ENCODE assay signal across 8 cellular contexts in the genomic region with DNA sequence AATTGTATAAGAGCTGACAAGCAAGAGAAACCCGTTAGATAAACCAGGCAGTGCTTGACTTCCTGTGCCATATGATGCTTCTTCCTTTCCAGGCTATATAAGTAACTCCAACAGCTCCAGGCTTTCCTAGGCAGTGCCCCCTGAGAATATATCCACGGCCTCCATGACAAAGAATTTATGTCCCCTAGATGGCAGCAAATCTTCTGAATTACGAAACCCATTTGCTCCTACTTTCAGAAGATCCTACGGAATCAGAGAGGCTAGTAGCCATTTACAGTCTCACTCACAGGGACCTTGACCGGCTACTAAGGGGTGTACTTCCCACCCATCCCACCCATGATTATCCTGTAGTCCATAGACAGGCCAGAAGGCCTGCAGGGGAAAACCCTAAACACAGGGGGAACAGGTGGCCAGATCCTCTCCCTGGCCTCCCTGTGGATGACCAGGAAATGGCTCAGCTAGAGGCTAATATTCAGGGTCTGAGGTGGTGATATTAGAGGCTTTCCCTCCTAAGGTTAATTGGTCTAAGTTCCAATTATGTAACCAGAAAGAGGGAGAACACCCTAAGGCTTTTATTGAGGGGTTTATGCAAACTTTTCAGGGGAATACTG.
DNase-seq lines count a peak whose midpoint lies in the region; ATAC-seq and TF ChIP-seq lines count a peak whose summit lies in the region.

No MANE protein-coding gene starts in this region.

- H3K4me3 ChIP-seq in Loucy (ENCODE audit: low read length, poor library complexity, severe bottlenecking): no peak overlapping the region
- no peak overlapping the region for H3K4me3 ChIP-seq in body of pancreas
- H3K4me3 ChIP-seq in prostate gland: no peak overlapping the region
- H3K4me3 ChIP-seq in transverse colon: no peak overlapping the region

- peak; percentile 62 for TF ChIP-seq CTCF in Loucy (conservative IDR thresholded peaks at IDR 0.05; ENCODE audit: low read length)
- TF ChIP-seq CTCF in body of pancreas (IDR thresholded peaks at IDR 0.05): peak; percentile 23 to 45 (median 33)
- TF ChIP-seq CTCF in prostate gland (IDR thresholded peaks at IDR 0.05): peak in 1 of 4 experiments; percentile 13
- no peak for TF ChIP-seq CTCF in transverse colon (IDR thresholded peaks at IDR 0.05)

- H3K4me3 Mint-ChIP-seq in T-cell: no peak overlapping the region

- WGBS in body of pancreas, 2 donors: 20 to 23% methylated on average over 5 of the region's 5 CpGs
- WGBS in prostate gland: 34% methylated on average over 5 of the region's 5 CpGs
- WGBS in transverse colon (ENCODE audit: low coverage in 1 of 2), 2 donors: 19 to 26% methylated on average over 3 to 5 of the region's 5 CpGs

- intact Hi-C loops in body of pancreas (cut with DNase I) (loop anchor here (10.0 kb wide), 1 partner anchor 229 kb away; no protein-coding TSS in a partner anchor), prostate gland (cut with DNase I) (no loop called here), transverse colon (cut with DNase I; ENCODE audit: low total_unique reads) (no loop called here)

- no peak overlapping the region for H3K4me2 ChIP-seq in Loucy (ENCODE audit: low read depth, low read length, poor library complexity, severe bottlenecking)

- H3K9me3 ChIP-seq in Loucy (ENCODE audit: insufficient read depth, low read depth, low read length) (no peaks in the 10 kb centered on the region), body of pancreas (no peaks in the 10 kb centered on the region), prostate gland (no peaks in the 10 kb centered on the region), transverse colon (no peaks in the 10 kb centered on the region)

- no peak overlapping the region for H3K27ac Mint-ChIP-seq in T-cell

- H3K9ac ChIP-seq in Loucy (ENCODE audit: low read depth, low read length, poor library complexity, severe bottlenecking): no peak overlapping the region

- no peaks in the 10 kb centered on the region for H3K9me2 ChIP-seq in Loucy (replicated peaks; ENCODE audit: low read depth, low read length)

- H3K4me1 Mint-ChIP-seq in T-cell: peaks cover 12 to 25% (median 14%) of the 10 kb centered on the region in 3 donors

- peak overlapping the region; percentile 42; the same call in 1 of the 2 replicates for H2AFZ ChIP-seq in Loucy (ENCODE audit: low read length)

- H3K27ac ChIP-seq in body of pancreas (no peak overlapping the region), prostate gland (no peak overlapping the region), transverse colon (no peak overlapping the region)

- H3K27me3 Mint-ChIP-seq in T-cell: peaks cover 0 to 4% of the 10 kb centered on the region in 2 donors

- DNase-seq in DMS53 treated with DMSO at 0.1 percent for 48 hours (lab: John Stamatoyannopoulos, UW; ENCODE audit: unreplicated experiment) (peak; percentile 31), body of pancreas (peak in 2 of 4 donors; percentile 7), medulla oblongata (ENCODE audit: extremely low spot score) (peak; percentile 11), T-cell (no peak), prostate gland (ENCODE audit: low spot score) (no peak), transverse colon (no peak)

- CTCF ChIA-PET in T-cell (lab: Charles Lee): interaction anchor here (0.7 to 1.8 kb wide), 10 partner anchors 11 to 347 kb away, joined by 3 to 5 read pairs (median 4); no protein-coding TSS in a partner anchor

- H3K36me3 ChIP-seq in Loucy (ENCODE audit: insufficient read depth, low read length) (no peaks in the 10 kb centered on the region), body of pancreas (replicated peaks in 1 of 2; ENCODE audit: insufficient read depth in 1 of 2, low read depth in 2 of 2) (no peaks in the 10 kb centered on the region), prostate gland (no peaks in the 10 kb centered on the region), transverse colon (no peaks in the 10 kb centered on the region)

- H3F3A ChIP-seq in Loucy (ENCODE audit: low read depth): no peaks in the 10 kb centered on the region

- H3K36me3 Mint-ChIP-seq in T-cell: no peaks in the 10 kb centered on the region

- TF ChIP-seq POLR2A in body of pancreas (IDR thresholded peaks at IDR 0.05) (no peak), prostate gland (IDR thresholded peaks at IDR 0.05) (no peak), transverse colon (IDR thresholded peaks at IDR 0.05) (no peak)

- H3K27me3 ChIP-seq in Loucy (ENCODE audit: insufficient read depth, low read length, poor library complexity, severe bottlenecking): no peaks in the 10 kb centered on the region
- peaks cover 0 to 3% of the 10 kb centered on the region in 2 donors for H3K27me3 ChIP-seq in body of pancreas
- H3K27me3 ChIP-seq in prostate gland (replicated peaks; ENCODE audit: insufficient read depth): peaks cover 2% of the 10 kb centered on the region
- no peaks in the 10 kb centered on the region for H3K27me3 ChIP-seq in transverse colon

- no peaks in the 10 kb centered on the region for H3K9me3 Mint-ChIP-seq in T-cell

- H4K20me1 ChIP-seq in Loucy (ENCODE audit: insufficient read depth, low read length, poor library complexity, severe bottlenecking): no peaks in the 10 kb centered on the region

- in situ Hi-C loops in transverse colon (cut with MboI; ENCODE audit: low pct_ligation_motif_present in 1 of 4, low pct_unique_long_range_greater_than_20kb in 1 of 4, low sequenced_read_pairs in 3 of 4): no loop called here

- peak; percentile 59 for ATAC-seq in body of pancreas
- ATAC-seq in T-cell (replicated peaks in 1 of 4): no peak
- ATAC-seq in GM21515 (IDR thresholded peaks at IDR 0.05; ENCODE audit: unreplicated experiment): no peak

- H3K79me2 ChIP-seq in Loucy (ENCODE audit: insufficient read depth, low read length): no peaks in the 10 kb centered on the region

- H3K4me1 ChIP-seq in Loucy (ENCODE audit: insufficient read depth, low read length, poor library complexity, severe bottlenecking) (peaks cover 8% of the 10 kb centered on the region), body of pancreas (no peaks in the 10 kb centered on the region), prostate gland (replicated peaks) (no peaks in the 10 kb centered on the region), transverse colon (no peaks in the 10 kb centered on the region)

- no peak for TF ChIP-seq EP300 in transverse colon (IDR thresholded peaks at IDR 0.05; ENCODE audit: low read depth)

- POLR2A ChIA-PET in T-cell (lab: Charles Lee): no interaction called here

Comparison
In these comparisons a context has a peak if more than half of its experiments do, and no peak if none do; other contexts are left out.
1. DNase-seq: peak in DMS53 treated with DMSO at 0.1 percent for 48 hours (single experiment) and medulla oblongata (single experiment); none in T-cell (0 of 34), prostate gland (single experiment) and transverse colon (single experiment).
2. CTCF ChIP-seq: peak in Loucy (single experiment) and body of pancreas (7 of 7); none in transverse colon (0 of 5).